In the genomic region with DNA sequence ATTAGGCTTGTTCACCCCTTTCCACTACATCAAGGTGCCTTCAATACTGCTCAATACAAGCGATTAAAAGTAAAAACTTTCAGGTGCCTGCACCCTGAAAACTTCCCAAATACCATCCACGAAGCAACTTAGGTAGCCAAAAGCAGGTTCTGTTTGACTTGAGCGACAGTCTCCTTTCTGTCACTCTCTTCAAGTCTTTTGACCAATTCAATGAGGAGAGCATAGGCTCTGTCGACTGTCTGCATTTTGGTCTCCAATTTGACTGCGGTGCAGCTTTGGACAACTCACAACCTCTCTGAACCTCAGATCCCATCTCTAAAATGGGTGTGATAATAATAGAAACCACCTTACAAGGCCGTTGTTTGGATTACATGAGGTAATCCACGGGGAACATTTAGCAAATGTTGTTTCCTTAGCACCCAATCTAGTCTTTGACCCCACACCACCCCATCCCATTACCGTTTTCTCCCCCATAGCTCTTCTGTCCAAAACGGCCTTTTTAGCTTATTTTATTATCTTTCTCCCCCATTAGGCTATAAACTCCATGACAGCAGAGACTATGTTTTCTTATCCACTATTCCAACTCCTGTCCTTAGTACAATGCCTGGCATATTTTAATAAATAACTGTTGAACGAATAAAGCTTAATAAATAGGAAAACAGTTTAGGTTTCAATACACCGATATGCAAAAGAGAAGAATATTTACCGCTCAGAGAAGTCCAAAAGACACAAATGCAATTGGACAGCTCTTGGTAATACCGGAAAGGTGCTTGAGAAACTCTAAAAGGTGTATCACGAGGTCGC, we compare ENCODE assay signal across 8 cellular contexts. TPM values are rescaled to one million over a fixed set of nuclear protein-coding genes. Genes with fewer than 3 reads are reported as not detected.
A peak's percentile ranks its signal among the peaks of the same experiment; 100 is the strongest.
DNase-seq lines count a peak whose midpoint lies in the region; ATAC-seq, FAIRE-seq and TF ChIP-seq lines count a peak whose summit lies in the region.

No MANE protein-coding gene starts in this region.

- peak overlapping the region; percentile 84 for H3K27ac ChIP-seq in duodenal mucosa (ENCODE audit: low read depth, low read length)

- peaks cover 26% of the 10 kb centered on the region for H3K4me1 ChIP-seq in Loucy (ENCODE audit: insufficient read depth, low read length, poor library complexity, severe bottlenecking)
- H3K4me1 ChIP-seq in duodenal mucosa (ENCODE audit: control insufficient read depth in 1 of 2, insufficient read depth in 2 of 2, low read length in 2 of 2): peaks cover 30 to 34% of the 10 kb centered on the region in 2 donors

- H3K27ac Mint-ChIP-seq in nephron progenitor cell: peak overlapping the region; percentile 97

- H3K9me3 ChIP-seq in Loucy (ENCODE audit: insufficient read depth, low read depth, low read length) (no peaks in the 10 kb centered on the region), duodenal mucosa (ENCODE audit: control insufficient read depth in 1 of 2, low read length in 2 of 2) (no peaks in the 10 kb centered on the region)

- no peaks in the 10 kb centered on the region for H3K9me2 ChIP-seq in Loucy (replicated peaks; ENCODE audit: low read depth, low read length)

- H3K9ac ChIP-seq in Loucy (ENCODE audit: low read depth, low read length, poor library complexity, severe bottlenecking) (peak overlapping the region; percentile 92), duodenal mucosa (ENCODE audit: low read depth in 1 of 2, low read length in 2 of 2) (peak overlapping the region; percentile 79)

- DNase-seq in BJ (ENCODE audit: low read depth) (no peak), nephron progenitor cell (no peak), frontal cortex (ENCODE audit: low spot score in 2 of 2) (no peak), SKM-1 (lab: John Stamatoyannopoulos, UW; ENCODE audit: unreplicated experiment) (no peak), HuH-7 (ENCODE audit: low spot score) (no peak)

- H3K36me3 ChIP-seq in BJ (ENCODE audit: control insufficient read depth, insufficient read depth, low read length) (peaks cover 4% of the 10 kb centered on the region), Loucy (ENCODE audit: insufficient read depth, low read length) (peaks cover 8% of the 10 kb centered on the region; the same call in 1 of the 2 replicates), duodenal mucosa (ENCODE audit: control insufficient read depth in 1 of 2, insufficient read depth in 2 of 2, low read length in 2 of 2) (peaks cover 8 to 22% of the 10 kb centered on the region in 2 donors)

- TF ChIP-seq CTCF in BJ (IDR thresholded peaks at IDR 0.05; ENCODE audit: insufficient read depth, low read depth, low read length): no peak
- no peak for TF ChIP-seq CTCF in Loucy (conservative IDR thresholded peaks at IDR 0.05; ENCODE audit: low read length)
- no peak for TF ChIP-seq CTCF in nephron progenitor cell (IDR thresholded peaks at IDR 0.05)

- peaks cover 11% of the 10 kb centered on the region for H4K20me1 ChIP-seq in Loucy (ENCODE audit: insufficient read depth, low read length, poor library complexity, severe bottlenecking)

- H3K36me3 Mint-ChIP-seq in nephron progenitor cell (ENCODE audit: low read depth): peaks cover 24% of the 10 kb centered on the region

- no peaks in the 10 kb centered on the region for H3K9me3 Mint-ChIP-seq in nephron progenitor cell

- 0 out of 2 replicates have a peak overlapping the region, but pooled peaks have one; percentile 61 for H2AFZ ChIP-seq in Loucy (ENCODE audit: low read length)

- H3K4me2 ChIP-seq in Loucy (ENCODE audit: low read depth, low read length, poor library complexity, severe bottlenecking): peak overlapping the region; percentile 86

- H3K4me1 Mint-ChIP-seq in nephron progenitor cell: peaks cover 39% of the 10 kb centered on the region

- H3K27me3 ChIP-seq in BJ (ENCODE audit: control insufficient read depth, insufficient read depth, low read length) (no peaks in the 10 kb centered on the region), Loucy (ENCODE audit: insufficient read depth, low read length, poor library complexity, severe bottlenecking) (no peaks in the 10 kb centered on the region), duodenal mucosa (ENCODE audit: control insufficient read depth in 1 of 2, insufficient read depth in 2 of 2, low read length in 2 of 2) (no peaks in the 10 kb centered on the region)

- FAIRE-seq in frontal cortex (lab: Jason Lieb, UNC): no peak

- peak overlapping the region; percentile 99 for H3K4me3 ChIP-seq in BJ (ENCODE audit: low read depth, low read length)
- peak overlapping the region; percentile 94 for H3K4me3 ChIP-seq in Loucy (ENCODE audit: low read length, poor library complexity, severe bottlenecking)
- peak overlapping the region; percentile 97 to 99 for H3K4me3 ChIP-seq in duodenal mucosa (ENCODE audit: low read depth in 1 of 2, low read length in 2 of 2)

- H3K4me3 Mint-ChIP-seq in nephron progenitor cell: peak overlapping the region; percentile 93

- POLR2A ChIA-PET in BJ (lab: Charles Lee): no interaction called here

- no peak for ATAC-seq in GM18517 (IDR thresholded peaks at IDR 0.05; ENCODE audit: unreplicated experiment)

- H3F3A ChIP-seq in Loucy (ENCODE audit: low read depth): no peaks in the 10 kb centered on the region

- peaks cover 30% of the 10 kb centered on the region for H3K79me2 ChIP-seq in Loucy (ENCODE audit: insufficient read depth, low read length)

- CTCF ChIA-PET in BJ (lab: Yijun Ruan, JAX): interaction anchor here (0.6 to 2.7 kb wide), 4 partner anchors 20 to 430 kb away, joined by 3 to 10 read pairs (median 4); no protein-coding TSS in a partner anchor

- no peaks in the 10 kb centered on the region for H3K27me3 Mint-ChIP-seq in nephron progenitor cell (ENCODE audit: low read depth, poor library complexity)

RNA-seq across cellular contexts. Expression of a gene that starts 1.0 kb away (rescaled TPM):
- 22.5 and 25.2 TPM in 2 replicates for polyA plus RNA-seq in BJ (2011; rRNA removed)
- 23.0 and 33.3 TPM in 2 replicates for polyA minus RNA-seq in BJ (2011; rRNA and poly(A)+ RNA removed)
- total RNA-seq in frontal cortex: 20.4 TPM

RNA-seq across cellular contexts. Expression of a gene that starts 8.1 kb away (rescaled TPM):
- polyA plus RNA-seq in BJ (2011; rRNA removed): 22.9 and 25.6 TPM in 2 replicates
- polyA minus RNA-seq in BJ (2011; rRNA and poly(A)+ RNA removed): 19.9 and 25.3 TPM in 2 replicates
- 4.1 TPM for total RNA-seq in frontal cortex
